ENCODE assay signal across 9 cellular contexts in genomic region chr3:149224736-149225594, GRCh38. TPM values are rescaled to one million over a fixed set of nuclear protein-coding genes. Genes with fewer than 3 reads are reported as not detected.
A peak's percentile ranks its signal among the peaks of the same experiment; 100 is the strongest.
DNase-seq lines count a peak whose midpoint lies in the region; ATAC-seq and TF ChIP-seq lines count a peak whose summit lies in the region.
"Had no signal": no experiment of that assay in that cellular context is flagged by ENCODE, and none has a peak within 500 bp of the region (broad histone marks: within the 10 kb centered on the region; RNA-seq: fewer than 3 reads in every experiment).

No MANE protein-coding gene starts in this region.

- intact Hi-C loops in CD14-positive monocyte (cut with micrococcal nuclease) = no loop called here
- intact Hi-C loops in aorta (cut with DNase I) = no loop called here

- no peak for TF ChIP-seq CTCF in CD14-positive monocyte (IDR thresholded peaks at IDR 0.05)

- peak; percentile 94 for ATAC-seq in HG03280 (IDR thresholded peaks at IDR 0.05; ENCODE audit: unreplicated experiment)
- peak; percentile 83 for ATAC-seq in aorta (ENCODE audit: low FRiP score)

- H3K36me3 Mint-ChIP-seq in CD14-positive monocyte = no peaks in the 10 kb centered on the region

- H3K4me1 Mint-ChIP-seq in CD14-positive monocyte = peaks cover 17% of the 10 kb centered on the region

- no peaks in the 10 kb centered on the region for H3K27me3 Mint-ChIP-seq in CD14-positive monocyte (ENCODE audit: low read depth in 3 of 3)

- 6 to 8% methylated on average over 9 of the region's 9 CpGs for WGBS in aorta, 2 donors

- H3K27me3 ChIP-seq in mucosa of stomach (ENCODE audit: control insufficient read depth, insufficient read depth, low read length) (no peaks in the 10 kb centered on the region), aorta (ENCODE audit: control insufficient read depth in 1 of 2, insufficient read depth in 2 of 2, low read length in 1 of 2) (no peaks in the 10 kb centered on the region)

- peak overlapping the region; percentile 60 to 90 (median 80) for H3K27ac Mint-ChIP-seq in CD14-positive monocyte

- peak overlapping the region; percentile 71 to 94 for H3K4me3 Mint-ChIP-seq in CD14-positive monocyte

- H3K9me3 ChIP-seq in mucosa of stomach (ENCODE audit: control insufficient read depth, low read length) (no peaks in the 10 kb centered on the region), aorta (ENCODE audit: control insufficient read depth, low read length) (no peaks in the 10 kb centered on the region)

- H3K9me3 Mint-ChIP-seq in CD14-positive monocyte = peaks cover 0 to 3% (median 0%) of the 10 kb centered on the region in 7 donors

- H3K27ac ChIP-seq in aorta (ENCODE audit: low read depth in 1 of 2, low read length in 2 of 2) = peak overlapping the region; percentile 67 to 82

- DNase-seq in CD14-positive monocyte (ENCODE audit: low spot score) (peak; percentile 47), SKM-1 treated with dmso at 0.1 percent for 144 hours (lab: John Stamatoyannopoulos, UW; ENCODE audit: unreplicated experiment) (peak; percentile 30), dermis blood vessel endothelial cell (peak; percentile 80), aorta (no peak), activated gamma-delta T cell (lab: John Stamatoyannopoulos, UW) (no peak)

- peak; percentile 32 for TF ChIP-seq POLR2A in GM19099 (IDR thresholded peaks at IDR 0.05; ENCODE audit: extremely low read depth, insufficient read length, low read depth)

- H3K4me1 ChIP-seq in mucosa of stomach (ENCODE audit: control insufficient read depth, insufficient read depth, low read length) (no peaks in the 10 kb centered on the region), aorta (ENCODE audit: control insufficient read depth in 1 of 2, insufficient read depth in 2 of 2, low read length in 2 of 2) (peaks cover 2 to 4% of the 10 kb centered on the region in 2 donors)

- no peak overlapping the region for H3K9ac ChIP-seq in mucosa of stomach (ENCODE audit: low read length)

- H3K36me3 ChIP-seq in mucosa of stomach (ENCODE audit: control insufficient read depth, insufficient read depth, low read length) (no peaks in the 10 kb centered on the region), aorta (ENCODE audit: control insufficient read depth in 1 of 2, insufficient read depth in 2 of 2, low read length in 1 of 2) (no peaks in the 10 kb centered on the region)

- peak overlapping the region; percentile 32 for H3K4me3 ChIP-seq in mucosa of stomach (ENCODE audit: low read length)
- H3K4me3 ChIP-seq in aorta (ENCODE audit: low read length in 2 of 2) = peak overlapping the region; percentile 58 to 66

RNA-seq across cellular contexts. Expression of gene CP, which starts 3.3 kb away (rescaled TPM):
- polyA plus RNA-seq in CD14-positive monocyte = not detected
- total RNA-seq in dermis blood vessel endothelial cell = 0.70 and 1.0 TPM in 2 replicates
- total RNA-seq in aorta = 100 to 1,000 TPM in 1 of 2 donors, 10 to 100 TPM in 1; 36.2 to 225 TPM
- polyA plus RNA-seq in aorta = 10 to 100 TPM; 23.7 to 24.0 TPM
- total RNA-seq: T-helper 2 cell treated with Interferon-gamma antibody and Interleukin-4, amounts not matched to agents 100 ng/mL and 5 ng/mL, for 36 hours had no signal

Comparison
In these comparisons a context has a peak if more than half of its experiments do, and no peak if none do; other contexts are left out.
1. DNase-seq: peak in CD14-positive monocyte (single experiment), SKM-1 treated with dmso at 0.1 percent for 144 hours (single experiment) and dermis blood vessel endothelial cell (single experiment); none in aorta (0 of 2) and activated gamma-delta T cell (single experiment).
2. RNA of gene CP, which starts 3.3 kb away (total RNA-seq): 36.2 to 225 TPM in aorta; 0.70 to 1.0 TPM in dermis blood vessel endothelial cell; every median in the first group is over 10 times any median in the second.